ENCODE assay signal across 30 cellular contexts in the genomic region with DNA sequence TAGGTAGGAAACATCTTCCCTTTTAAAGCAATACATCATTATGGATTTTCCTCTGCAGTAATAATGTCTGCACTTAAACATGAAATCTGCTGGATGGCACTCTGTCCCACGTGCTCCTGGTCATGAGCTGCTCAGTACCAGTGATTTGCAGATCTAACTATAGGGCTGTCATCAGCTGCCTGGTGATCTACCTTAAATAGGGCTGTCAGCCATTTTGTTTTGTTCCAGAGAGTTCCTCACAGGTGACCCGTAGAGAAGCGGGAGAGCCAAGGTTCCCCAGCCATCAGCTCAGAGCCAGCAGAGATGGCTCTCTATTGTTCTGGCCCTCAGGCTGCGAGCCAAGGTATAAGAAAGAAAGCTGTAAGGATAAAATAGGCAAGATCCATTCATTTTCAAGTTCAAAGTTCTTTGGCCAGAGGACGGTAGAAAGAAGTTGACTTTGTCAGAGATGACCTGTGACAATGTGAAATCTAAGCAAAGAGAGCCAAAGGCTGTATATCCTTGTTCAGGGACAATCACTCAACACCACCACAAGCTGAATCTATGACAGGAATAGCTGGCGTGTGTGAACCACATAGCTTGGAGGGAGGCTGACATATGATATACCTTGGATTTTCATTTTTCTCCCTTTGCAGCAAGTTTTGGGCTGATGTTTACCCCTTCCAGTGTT.
"Had no signal": no experiment of that assay in that cellular context is flagged by ENCODE, and none has a peak within 500 bp of the region (broad histone marks: within the 10 kb centered on the region; RNA-seq: fewer than 3 reads in every experiment).

No MANE protein-coding gene starts in this region.

- H3K27ac Mint-ChIP-seq: activated CD4-positive, alpha-beta memory T cell treated with anti-CD3 and anti-CD28 coated beads for 36 hours; activated CD4-positive, alpha-beta T cell treated with anti-CD3 and anti-CD28 coated beads for 36 hours; activated CD4-positive, alpha-beta T cell treated with anti-CD3 and anti-CD28 coated beads, Interleukin-2, amount 10 ng/mL, durations not matched to agents 24 days and 14 days; activated CD8-positive, alpha-beta memory T cell treated with anti-CD3 and anti-CD28 coated beads, Interleukin-2, amount 10 ng/mL, durations not matched to agents 7 days and 5 days; activated CD8-positive, alpha-beta T cell treated with anti-CD3 and anti-CD28 coated beads, Interleukin-2, amount 10 ng/mL, durations not matched to agents 7 days and 5 days; activated naive CD4-positive, alpha-beta T cell treated with anti-CD3 and anti-CD28 coated beads, Interleukin-2, amount 10 ng/mL, durations not matched to agents 7 days and 5 days; activated naive CD4-positive, alpha-beta T cell treated with anti-CD3 and anti-CD28 coated beads, Interleukin-2, amount 50 U/mL, for 72 hours; activated naive CD8-positive, alpha-beta T cell treated with anti-CD3 and anti-CD28 coated beads, Interleukin-2, amount 10 ng/mL, durations not matched to agents 7 days and 5 days; activated T-cell treated with anti-CD3 and anti-CD28 coated beads, Interleukin-2, amount 50 U/mL, for 24 hours; activated T-cell treated with anti-CD3 and anti-CD28 coated beads, Interleukin-2, amount 50 U/mL, for 72 hours; dendritic cell treated with granulocyte-macrophage colony-stimulating factor and Interleukin-4, amounts not matched to agents 40 ng/mL and 50 ng/mL, for 4 days; endodermal cell had no signal

- H3K36me3 Mint-ChIP-seq: activated CD4-positive, alpha-beta memory T cell treated with anti-CD3 and anti-CD28 coated beads for 36 hours; activated CD8-positive, alpha-beta memory T cell treated with anti-CD3 and anti-CD28 coated beads, Interleukin-2, amount 10 ng/mL, durations not matched to agents 7 days and 5 days; activated naive CD4-positive, alpha-beta T cell treated with anti-CD3 and anti-CD28 coated beads, Interleukin-2, amount 10 ng/mL, durations not matched to agents 7 days and 5 days; activated naive CD4-positive, alpha-beta T cell treated with anti-CD3 and anti-CD28 coated beads, Interleukin-2, amount 50 U/mL, for 72 hours; activated naive CD8-positive, alpha-beta T cell treated with anti-CD3 and anti-CD28 coated beads, Interleukin-2, amount 10 ng/mL, durations not matched to agents 7 days and 5 days; brain had no signal

- H3K4me1 Mint-ChIP-seq: activated CD4-positive, alpha-beta T cell treated with anti-CD3 and anti-CD28 coated beads for 36 hours; activated CD4-positive, alpha-beta T cell treated with anti-CD3 and anti-CD28 coated beads, Interleukin-2, amount 10 ng/mL, durations not matched to agents 24 days and 14 days; activated CD8-positive, alpha-beta memory T cell treated with anti-CD3 and anti-CD28 coated beads, Interleukin-2, amount 10 ng/mL, durations not matched to agents 7 days and 5 days; activated naive CD4-positive, alpha-beta T cell treated with anti-CD3 and anti-CD28 coated beads, Interleukin-2, amount 10 ng/mL, durations not matched to agents 7 days and 5 days; activated naive CD8-positive, alpha-beta T cell treated with anti-CD3 and anti-CD28 coated beads, Interleukin-2, amount 10 ng/mL, durations not matched to agents 7 days and 5 days; brain; central memory CD8-positive, alpha-beta T cell; endodermal cell had no signal

- H3K4me3 ChIP-seq: ascending aorta, breast epithelium, coronary artery, dorsolateral prefrontal cortex, esophagus muscularis mucosa, gastroesophageal sphincter, heart right ventricle had no signal

- H3K4me3 Mint-ChIP-seq: activated CD4-positive, alpha-beta memory T cell treated with anti-CD3 and anti-CD28 coated beads for 36 hours; activated CD4-positive, alpha-beta T cell treated with anti-CD3 and anti-CD28 coated beads for 36 hours; activated CD4-positive, alpha-beta T cell treated with anti-CD3 and anti-CD28 coated beads, Interleukin-2, amount 10 ng/mL, durations not matched to agents 24 days and 14 days; activated CD8-positive, alpha-beta memory T cell treated with anti-CD3 and anti-CD28 coated beads, Interleukin-2, amount 10 ng/mL, durations not matched to agents 7 days and 5 days; activated CD8-positive, alpha-beta T cell treated with anti-CD3 and anti-CD28 coated beads, Interleukin-2, amount 10 ng/mL, durations not matched to agents 7 days and 5 days; activated naive CD4-positive, alpha-beta T cell treated with anti-CD3 and anti-CD28 coated beads, Interleukin-2, amount 10 ng/mL, durations not matched to agents 7 days and 5 days; activated naive CD8-positive, alpha-beta T cell treated with anti-CD3 and anti-CD28 coated beads, Interleukin-2, amount 10 ng/mL, durations not matched to agents 7 days and 5 days; activated T-cell treated with anti-CD3 and anti-CD28 coated beads, Interleukin-2, amount 50 U/mL, for 24 hours; activated T-cell treated with anti-CD3 and anti-CD28 coated beads, Interleukin-2, amount 50 U/mL, for 72 hours; brain; central memory CD8-positive, alpha-beta T cell; dendritic cell treated with granulocyte-macrophage colony-stimulating factor and Interleukin-4, amounts not matched to agents 40 ng/mL and 50 ng/mL, for 4 days; endodermal cell had no signal

- H3K9me3 ChIP-seq: ascending aorta, breast epithelium, esophagus muscularis mucosa, gastroesophageal sphincter, heart right ventricle had no signal

- H3K4me1 ChIP-seq: ascending aorta, breast epithelium, esophagus muscularis mucosa, foreskin keratinocyte, gastroesophageal sphincter, heart right ventricle had no signal

- H3K36me3 ChIP-seq: ascending aorta, breast epithelium, esophagus muscularis mucosa, gastroesophageal sphincter, heart right ventricle had no signal

- H3K9me3 Mint-ChIP-seq: activated CD4-positive, alpha-beta memory T cell treated with anti-CD3 and anti-CD28 coated beads for 36 hours; activated CD4-positive, alpha-beta T cell treated with anti-CD3 and anti-CD28 coated beads, Interleukin-2, amount 10 ng/mL, durations not matched to agents 24 days and 14 days; activated naive CD4-positive, alpha-beta T cell treated with anti-CD3 and anti-CD28 coated beads, Interleukin-2, amount 10 ng/mL, durations not matched to agents 7 days and 5 days; activated naive CD4-positive, alpha-beta T cell treated with anti-CD3 and anti-CD28 coated beads, Interleukin-2, amount 50 U/mL, for 72 hours; activated naive CD8-positive, alpha-beta T cell treated with anti-CD3 and anti-CD28 coated beads, Interleukin-2, amount 10 ng/mL, durations not matched to agents 7 days and 5 days; activated T-cell treated with anti-CD3 and anti-CD28 coated beads, Interleukin-2, amount 50 U/mL, for 24 hours; activated T-cell treated with anti-CD3 and anti-CD28 coated beads, Interleukin-2, amount 50 U/mL, for 72 hours; central memory CD8-positive, alpha-beta T cell; dendritic cell treated with granulocyte-macrophage colony-stimulating factor and Interleukin-4, amounts not matched to agents 40 ng/mL and 50 ng/mL, for 4 days; endodermal cell had no signal

- H3K27me3 ChIP-seq: ascending aorta, breast epithelium, esophagus muscularis mucosa, gastroesophageal sphincter, heart right ventricle had no signal

- H3K27me3 Mint-ChIP-seq: activated CD4-positive, alpha-beta memory T cell treated with anti-CD3 and anti-CD28 coated beads for 36 hours; activated CD4-positive, alpha-beta T cell treated with anti-CD3 and anti-CD28 coated beads, Interleukin-2, amount 10 ng/mL, durations not matched to agents 24 days and 14 days; activated CD8-positive, alpha-beta memory T cell treated with anti-CD3 and anti-CD28 coated beads, Interleukin-2, amount 10 ng/mL, durations not matched to agents 7 days and 5 days; activated naive CD4-positive, alpha-beta T cell treated with anti-CD3 and anti-CD28 coated beads, Interleukin-2, amount 10 ng/mL, durations not matched to agents 7 days and 5 days; activated naive CD8-positive, alpha-beta T cell treated with anti-CD3 and anti-CD28 coated beads, Interleukin-2, amount 10 ng/mL, durations not matched to agents 7 days and 5 days; brain; central memory CD8-positive, alpha-beta T cell; dendritic cell treated with granulocyte-macrophage colony-stimulating factor and Interleukin-4, amounts not matched to agents 40 ng/mL and 50 ng/mL, for 4 days had no signal

- H3K27ac ChIP-seq: ascending aorta, breast epithelium, coronary artery, dorsolateral prefrontal cortex, esophagus muscularis mucosa, foreskin keratinocyte, gastroesophageal sphincter, heart right ventricle had no signal

- ATAC-seq: activated CD4-positive, alpha-beta T cell treated with anti-CD3 and anti-CD28 coated beads for 36 hours; activated CD8-positive, alpha-beta memory T cell treated with anti-CD3 and anti-CD28 coated beads, Interleukin-2, amount 10 ng/mL, durations not matched to agents 7 days and 5 days; activated CD8-positive, alpha-beta T cell treated with anti-CD3 and anti-CD28 coated beads, Interleukin-2, amount 10 ng/mL, durations not matched to agents 7 days and 5 days; activated naive CD4-positive, alpha-beta T cell treated with anti-CD3 and anti-CD28 coated beads, Interleukin-2, amount 50 U/mL, for 72 hours; activated T-cell treated with anti-CD3 and anti-CD28 coated beads, Interleukin-2, amount 50 U/mL, for 72 hours; foreskin keratinocyte; gastroesophageal sphincter; heart right ventricle had no signal

- DNase-seq: activated CD4-positive, alpha-beta memory T cell treated with anti-CD3 and anti-CD28 coated beads for 36 hours; activated CD4-positive, alpha-beta T cell treated with anti-CD3 and anti-CD28 coated beads for 36 hours; activated CD4-positive, alpha-beta T cell treated with anti-CD3 and anti-CD28 coated beads, Interleukin-2, amount 10 ng/mL, durations not matched to agents 24 days and 14 days; activated CD4-positive, CD25-positive, alpha-beta regulatory T cell; activated CD4-positive, CD25-positive, alpha-beta regulatory T cell treated with anti-CD3 and anti-CD28 coated beads, Interleukin-2, amount 50 U/mL, for 72 hours; activated CD8-positive, alpha-beta memory T cell treated with anti-CD3 and anti-CD28 coated beads, Interleukin-2, amount 10 ng/mL, durations not matched to agents 7 days and 5 days; activated CD8-positive, alpha-beta memory T cell treated with anti-CD3 and anti-CD28 coated beads, Interleukin-2, amount 50 U/mL, for 4 hours; activated CD8-positive, alpha-beta T cell treated with anti-CD3 and anti-CD28 coated beads, Interleukin-2, amount 10 ng/mL, durations not matched to agents 7 days and 5 days; activated gamma-delta T cell; activated naive CD4-positive, alpha-beta T cell; activated naive CD4-positive, alpha-beta T cell treated with anti-CD3 and anti-CD28 coated beads, Interleukin-2, amount 10 ng/mL, durations not matched to agents 7 days and 5 days; activated naive CD8-positive, alpha-beta T cell treated with anti-CD3 and anti-CD28 coated beads, Interleukin-2, amount 10 ng/mL, durations not matched to agents 7 days and 5 days; activated T-cell treated with anti-CD3 and anti-CD28 coated beads, Interleukin-2, amount 50 U/mL, for 24 hours; activated T-cell treated with anti-CD3 and anti-CD28 coated beads, Interleukin-2, amount 50 U/mL, for 72 hours; dorsolateral prefrontal cortex; effector memory CD4-positive, alpha-beta T cell; endodermal cell; erythroblast; foreskin keratinocyte; heart right ventricle; T-helper 2 cell had no signal
